In the genomic region with DNA sequence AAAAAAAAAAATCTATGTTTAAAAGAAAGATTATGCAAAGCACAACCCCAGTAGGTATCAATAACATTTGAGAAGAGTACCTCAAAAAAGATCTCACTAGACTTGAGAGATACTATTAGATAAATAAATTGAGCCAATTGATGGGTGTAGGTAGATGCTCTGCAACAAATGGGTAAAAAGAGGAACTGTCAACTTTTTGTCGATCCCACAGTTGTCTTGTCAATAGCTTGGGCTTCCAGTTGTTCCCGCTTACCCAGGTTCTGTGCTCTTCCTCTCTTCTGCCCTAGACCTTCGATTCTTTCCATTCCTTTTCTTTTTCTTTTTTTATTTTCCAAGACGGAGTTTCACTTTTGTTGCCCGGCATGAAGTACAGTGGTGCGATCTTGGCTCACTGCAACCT, we compare ENCODE assay signal across 25 cellular contexts.
A peak's percentile ranks its signal among the peaks of the same experiment; 100 is the strongest.
DNase-seq lines count a peak whose midpoint lies in the region; ATAC-seq, FAIRE-seq and TF ChIP-seq lines count a peak whose summit lies in the region.
"Had no signal": no experiment of that assay in that cellular context is flagged by ENCODE, and none has a peak within 500 bp of the region (broad histone marks: within the 10 kb centered on the region; RNA-seq: fewer than 3 reads in every experiment).

No MANE protein-coding gene starts in this region.

- H3K4me3 Mint-ChIP-seq in nephron progenitor cell: no peak overlapping the region
- no peak overlapping the region for H3K4me3 Mint-ChIP-seq in naive thymus-derived CD4-positive, alpha-beta T cell
- H3K4me3 Mint-ChIP-seq: CD14-positive monocyte; CD4-positive, alpha-beta memory T cell; CD4-positive, CD25-positive, alpha-beta regulatory T cell; CD8-positive, alpha-beta memory T cell had no signal

- H3K9ac ChIP-seq in GM12878 (ENCODE audit: control insufficient read depth, insufficient read depth, low read length): no peak overlapping the region
- H3K9ac ChIP-seq: BLaER1 had no signal

- H3K27ac ChIP-seq in GM12878 (ENCODE audit: control insufficient read depth, insufficient read depth) (no peak overlapping the region), aorta (ENCODE audit: low read depth in 1 of 2, low read length in 2 of 2) (no peak overlapping the region)
- H3K27ac ChIP-seq in naive thymus-derived CD4-positive, alpha-beta T cell (ENCODE audit: low read depth, low read length): no peak overlapping the region
- H3K27ac ChIP-seq: BLaER1 had no signal

- no peak for TF ChIP-seq POLR2A in GM12878 (IDR thresholded peaks at IDR 0.05; ENCODE audit: low read depth, low read length)

- peaks cover 3% of the 10 kb centered on the region for H3K27me3 Mint-ChIP-seq in nephron progenitor cell (ENCODE audit: low read depth, poor library complexity)
- H3K27me3 Mint-ChIP-seq in naive thymus-derived CD4-positive, alpha-beta T cell: peaks cover 0 to 4% (median 0%) of the 10 kb centered on the region in 5 donors
- H3K27me3 Mint-ChIP-seq: CD4-positive, alpha-beta memory T cell had no signal

- no peaks in the 10 kb centered on the region for H3K36me3 ChIP-seq in GM12878 (ENCODE audit: control insufficient read depth in 2 of 2, insufficient read depth in 2 of 2, low read length in 1 of 2)
- no peaks in the 10 kb centered on the region for H3K36me3 ChIP-seq in aorta (ENCODE audit: control insufficient read depth in 1 of 2, insufficient read depth in 2 of 2, low read length in 1 of 2)
- no peaks in the 10 kb centered on the region for H3K36me3 ChIP-seq in naive thymus-derived CD4-positive, alpha-beta T cell (ENCODE audit: control insufficient read depth in 2 of 3, insufficient read depth in 3 of 3, low read length in 3 of 3)
- H3K36me3 ChIP-seq: BE2C, BLaER1 had no signal

- H3K36me3 Mint-ChIP-seq in nephron progenitor cell (ENCODE audit: low read depth): peaks cover 58% of the 10 kb centered on the region
- H3K36me3 Mint-ChIP-seq in naive thymus-derived CD4-positive, alpha-beta T cell: no peaks in the 10 kb centered on the region
- H3K36me3 Mint-ChIP-seq: CD14-positive monocyte; CD4-positive, alpha-beta memory T cell; CD4-positive, CD25-positive, alpha-beta regulatory T cell; CD8-positive, alpha-beta memory T cell had no signal

- no peaks in the 10 kb centered on the region for H3K9me3 Mint-ChIP-seq in nephron progenitor cell
- peaks cover 0 to 4% (median 0%) of the 10 kb centered on the region in 11 donors for H3K9me3 Mint-ChIP-seq in naive thymus-derived CD4-positive, alpha-beta T cell

- no peak overlapping the region for H2AFZ ChIP-seq in GM12878 (ENCODE audit: control insufficient read depth, low read depth, low read length)

- SMC1A ChIA-PET in GM12878 (lab: Charles Lee; ENCODE audit: uncharacterized antibody, unreplicated experiment): no interaction called here

- intact Hi-C loops in GM12878 (cut with micrococcal nuclease; ENCODE audit: unreplicated experiment): no loop called here
- intact Hi-C loops in aorta (cut with DNase I): no loop called here
- intact Hi-C loops in naive thymus-derived CD4-positive, alpha-beta T cell (cut with micrococcal nuclease): no loop called here

- TF ChIP-seq RAD21 in GM12878 (IDR thresholded peaks at IDR 0.05; ENCODE audit: insufficient read depth, low read depth, low read length): no peak

- RAD21 ChIA-PET in GM12878 (lab: Charles Lee; ENCODE audit: unreplicated experiment): no interaction called here

- H3K4me1 ChIP-seq in GM12878 (ENCODE audit: control insufficient read depth, insufficient read depth, low read length) (no peaks in the 10 kb centered on the region), aorta (ENCODE audit: control insufficient read depth in 1 of 2, insufficient read depth in 2 of 2, low read length in 2 of 2) (peaks cover 0 to 3% of the 10 kb centered on the region in 2 donors)
- H3K4me1 ChIP-seq in naive thymus-derived CD4-positive, alpha-beta T cell (ENCODE audit: control insufficient read depth in 2 of 2, insufficient read depth in 2 of 2, low read length in 2 of 2): no peaks in the 10 kb centered on the region

- no peak for TF ChIP-seq EP300 in GM12878 (IDR thresholded peaks at IDR 0.05; ENCODE audit: borderline replicate concordance in 1 of 2, control insufficient read depth in 1 of 2, low read depth in 2 of 2, low read length in 2 of 2)

- no peaks in the 10 kb centered on the region for H3K79me2 ChIP-seq in GM12878 (ENCODE audit: control insufficient read depth, insufficient read depth, low read length)

- no peak overlapping the region for H3K4me2 ChIP-seq in GM12878 (ENCODE audit: control insufficient read depth, insufficient read depth)
- H3K4me2 ChIP-seq: BLaER1 had no signal

- H3K4me3 ChIP-seq in GM12878 (no peak overlapping the region), aorta (ENCODE audit: low read length in 2 of 2) (no peak overlapping the region)
- H3K4me3 ChIP-seq in naive thymus-derived CD4-positive, alpha-beta T cell (ENCODE audit: low read length): no peak overlapping the region
- H3K4me3 ChIP-seq: BLaER1 had no signal

- 80% methylated on average over 6 of the region's 6 CpGs for WGBS in GM12878 (ENCODE audit: insufficient coverage, insufficient replicate concordance, low lambda C conversion rate, missing lambda C conversion rate)
- 96 to 98% methylated on average over 6 of the region's 6 CpGs for WGBS in aorta, 2 donors

- POLR2A ChIA-PET in GM12878 (lab: Charles Lee): no interaction called here
- POLR2A ChIA-PET in naive thymus-derived CD4-positive, alpha-beta T cell (lab: Charles Lee): no interaction called here

- CTCF ChIA-PET in GM12878 (lab: Yijun Ruan, JAX): no interaction called here
- CTCF ChIA-PET in naive thymus-derived CD4-positive, alpha-beta T cell (lab: Charles Lee): no interaction called here

- H3K9me3 ChIP-seq in GM12878 (replicated peaks; ENCODE audit: control insufficient read depth, insufficient read depth, low read length) (no peaks in the 10 kb centered on the region), aorta (ENCODE audit: control insufficient read depth, low read length) (no peaks in the 10 kb centered on the region)
- no peaks in the 10 kb centered on the region for H3K9me3 ChIP-seq in naive thymus-derived CD4-positive, alpha-beta T cell (ENCODE audit: control insufficient read depth in 2 of 3, low read length in 3 of 3)
- H3K9me3 ChIP-seq: BE2C had no signal

- FAIRE-seq in GM12878 (lab: Jason Lieb, UNC): no peak
- FAIRE-seq: A204.1, GM12892, GM19239 had no signal

- no TSS peak for BruUV-seq in GM12878 (replicated peaks; lab: Mats Ljungman, UMichigan)

- no peaks in the 10 kb centered on the region for H4K20me1 ChIP-seq in GM12878 (ENCODE audit: control insufficient read depth, insufficient read depth)
- H4K20me1 ChIP-seq: BLaER1 had no signal

- H3K27me3 ChIP-seq in GM12878 (replicated peaks in 1 of 2; ENCODE audit: control insufficient read depth in 2 of 2, insufficient read depth in 2 of 2, low read length in 1 of 2): no peaks in the 10 kb centered on the region
- H3K27me3 ChIP-seq in aorta (ENCODE audit: control insufficient read depth in 1 of 2, insufficient read depth in 2 of 2, low read length in 1 of 2): no peaks in the 10 kb centered on the region
- no peaks in the 10 kb centered on the region for H3K27me3 ChIP-seq in naive thymus-derived CD4-positive, alpha-beta T cell (ENCODE audit: control insufficient read depth in 2 of 2, insufficient read depth in 2 of 2, low read length in 2 of 2)
- H3K27me3 ChIP-seq: BE2C, BLaER1 had no signal

- H3K4me1 Mint-ChIP-seq in nephron progenitor cell: peaks cover 39% of the 10 kb centered on the region
- H3K4me1 Mint-ChIP-seq in naive thymus-derived CD4-positive, alpha-beta T cell: peaks cover 0 to 2% (median 0%) of the 10 kb centered on the region in 7 donors
- H3K4me1 Mint-ChIP-seq: CD4-positive, alpha-beta memory T cell; CD4-positive, CD25-positive, alpha-beta regulatory T cell; CD8-positive, alpha-beta memory T cell had no signal

- ATAC-seq in GM12878 (no peak), aorta (ENCODE audit: low FRiP score) (no peak)
- no peak for ATAC-seq in naive thymus-derived CD4-positive, alpha-beta T cell

- H3K27ac Mint-ChIP-seq in nephron progenitor cell: peak overlapping the region; percentile 57
- H3K27ac Mint-ChIP-seq in naive thymus-derived CD4-positive, alpha-beta T cell: no peak overlapping the region
- H3K27ac Mint-ChIP-seq: CD4-positive, alpha-beta memory T cell; CD4-positive, CD25-positive, alpha-beta regulatory T cell; CD8-positive, alpha-beta memory T cell had no signal

- DNase-seq in GM12878 (ENCODE audit: low read depth, low spot score) (no peak), nephron progenitor cell (no peak), aorta (no peak), HK-2 (ENCODE audit: unreplicated experiment) (no peak)
- no peak for DNase-seq in naive thymus-derived CD4-positive, alpha-beta T cell
- DNase-seq: 8988T; ACHN; BE2C; C1 segment of cervical spinal cord; CD4-positive, alpha-beta memory T cell; CD4-positive, CD25-positive, alpha-beta regulatory T cell; CD8-positive, alpha-beta memory T cell; COR-L47; DMS 273 treated with DMSO at 0.1 percent for 48 hours; DMS153; DMS53; DMS79; DND-41; EL; GDM1 had no signal

- TF ChIP-seq CTCF in GM12878 (IDR thresholded peaks at IDR 0.05 in 2 of 3, conservative IDR thresholded peaks at IDR 0.05 in 1 of 3; ENCODE audit: control insufficient read depth in 2 of 3, extremely low read depth in 1 of 3, insufficient read depth in 1 of 3, low read depth in 3 of 3, low read length in 3 of 3) (no peak), nephron progenitor cell (IDR thresholded peaks at IDR 0.05) (no peak)

- in situ Hi-C loops in GM12878 (cut with MboI): no loop called here

TF ChIP-seq in GM12878, 131 proteins besides CTCF, POLR2A, EP300 and RAD21 (continues in another document):
- TF ChIP-seq FOS (IDR thresholded peaks at IDR 0.05; ENCODE audit: borderline replicate concordance, extremely low read depth, insufficient read length) (no peak), EED (IDR thresholded peaks at IDR 0.05; ENCODE audit: low read depth) (no peak), SPI1 (IDR thresholded peaks at IDR 0.05; ENCODE audit: borderline replicate concordance, insufficient read depth, low read depth, low read length) (peak; percentile 36; the same call in 1 of the 2 replicates), TCF7 (IDR thresholded peaks at IDR 0.05; ENCODE audit: borderline replicate concordance) (no peak)
